In the genomic region with DNA sequence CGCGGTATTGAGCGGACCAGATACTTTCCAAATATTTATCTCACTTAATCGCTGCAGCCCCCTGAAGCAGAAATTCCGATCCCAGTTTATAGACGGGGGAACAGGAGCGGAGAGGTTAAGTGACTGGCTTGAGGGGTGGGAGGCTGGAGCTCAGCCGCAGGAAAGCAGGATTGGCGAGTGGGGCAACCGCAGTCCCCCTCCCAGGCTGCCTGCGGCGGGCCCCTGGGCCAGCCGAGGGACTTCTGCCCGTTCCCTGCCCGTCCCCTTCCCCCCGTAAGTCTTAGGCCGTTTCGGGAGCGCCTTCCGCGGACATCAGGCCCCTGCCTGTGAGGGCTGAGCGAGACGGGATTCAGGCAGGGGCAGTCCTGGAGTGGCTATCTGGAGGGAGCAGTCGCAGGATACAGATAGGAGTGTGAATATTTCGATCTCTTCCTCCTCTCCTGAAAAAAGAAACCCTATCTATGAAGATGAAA, we compare ENCODE assay signal across 8 cellular contexts. TPM values are rescaled to one million over a fixed set of nuclear protein-coding genes. Genes with fewer than 3 reads are reported as not detected.
DNase-seq lines count a peak whose midpoint lies in the region; ATAC-seq and TF ChIP-seq lines count a peak whose summit lies in the region.

No MANE protein-coding gene starts in this region.

- 2% methylated on average over 25 of the region's 25 CpGs for WGBS in sigmoid colon, 2 donors

- TF ChIP-seq EP300 in sigmoid colon (IDR thresholded peaks at IDR 0.05), result no peak

- TF ChIP-seq CTCF in DND-41 (IDR thresholded peaks at IDR 0.05; ENCODE audit: borderline replicate concordance, extremely low read depth, low read length, poor library complexity, severe bottlenecking) (no peak), right atrium auricular region (IDR thresholded peaks at IDR 0.05) (no peak), sigmoid colon (IDR thresholded peaks at IDR 0.05) (no peak)

- no peaks in the 10 kb centered on the region for H3K9me3 Mint-ChIP-seq in activated naive CD4-positive, alpha-beta T cell treated with anti-CD3 and anti-CD28 coated beads, Interleukin-2, amount 50 U/mL, for 24 hours

- peaks cover 21% of the 10 kb centered on the region for H3K4me1 ChIP-seq in DND-41 (ENCODE audit: insufficient read depth, low read length)
- H3K4me1 ChIP-seq in right atrium auricular region, result peaks cover 0 to 17% of the 10 kb centered on the region in 2 donors
- peaks cover 0 to 22% (median 16%) of the 10 kb centered on the region in 4 donors for H3K4me1 ChIP-seq in sigmoid colon

- peaks cover 12% of the 10 kb centered on the region for H3K27me3 ChIP-seq in DND-41 (ENCODE audit: insufficient read depth, low read length, poor library complexity)
- no peaks in the 10 kb centered on the region for H3K27me3 ChIP-seq in right atrium auricular region
- H3K27me3 ChIP-seq in sigmoid colon, result peaks cover 8 to 33% (median 19%) of the 10 kb centered on the region in 3 donors

- H3K36me3 Mint-ChIP-seq in activated naive CD4-positive, alpha-beta T cell treated with anti-CD3 and anti-CD28 coated beads, Interleukin-2, amount 50 U/mL, for 24 hours, result peaks cover 13% of the 10 kb centered on the region

- ATAC-seq in DND-41 (ENCODE audit: insufficient read depth, low read depth) (no peak), GM21447 (IDR thresholded peaks at IDR 0.05; ENCODE audit: unreplicated experiment) (no peak), GM21360 (IDR thresholded peaks at IDR 0.05; ENCODE audit: unreplicated experiment) (no peak), GM19463 (IDR thresholded peaks at IDR 0.05; ENCODE audit: unreplicated experiment) (no peak)

- peak overlapping the region; percentile 72 to 92 for H3K4me3 ChIP-seq in DND-41 (ENCODE audit: low read depth in 1 of 2, low read length in 2 of 2)
- peak overlapping the region; percentile 79 for H3K4me3 ChIP-seq in Jurkat, Clone E6-1 (ENCODE audit: low read length)
- H3K4me3 ChIP-seq in right atrium auricular region, result peak overlapping the region; percentile 66 to 83
- peak overlapping the region; percentile 45 to 84 (median 61) for H3K4me3 ChIP-seq in sigmoid colon

- H2AFZ ChIP-seq in DND-41 (ENCODE audit: low read depth, low read length), result peak overlapping the region; percentile 99

- H3K4me3 Mint-ChIP-seq in activated naive CD4-positive, alpha-beta T cell treated with anti-CD3 and anti-CD28 coated beads, Interleukin-2, amount 50 U/mL, for 24 hours, result peak overlapping the region; percentile 95

- H3K27ac Mint-ChIP-seq in activated naive CD4-positive, alpha-beta T cell treated with anti-CD3 and anti-CD28 coated beads, Interleukin-2, amount 50 U/mL, for 24 hours, result peak overlapping the region; percentile 52

- no peaks in the 10 kb centered on the region for H4K20me1 ChIP-seq in DND-41 (ENCODE audit: insufficient read depth, low read length)

- H3K79me2 ChIP-seq in DND-41 (ENCODE audit: insufficient read depth, low read length), result no peaks in the 10 kb centered on the region

- DNase-seq in DND-41 (no peak), right atrium auricular region (ENCODE audit: low spot score) (no peak), sigmoid colon (no peak)
- DNase-seq in Jurkat, Clone E6-1 (ENCODE audit: low read depth, low spot score), result no peak

- peak overlapping the region; percentile 83 for H3K9ac ChIP-seq in DND-41 (ENCODE audit: low read depth, low read length)

- H3K4me2 ChIP-seq in DND-41 (ENCODE audit: insufficient read depth, low read length), result peak overlapping the region; percentile 100

- no peaks in the 10 kb centered on the region for H3K9me3 ChIP-seq in DND-41 (ENCODE audit: insufficient read depth, low read length, severe bottlenecking)
- no peaks in the 10 kb centered on the region for H3K9me3 ChIP-seq in right atrium auricular region
- H3K9me3 ChIP-seq in sigmoid colon, result no peaks in the 10 kb centered on the region

- intact Hi-C loops in sigmoid colon (cut with DNase I), result no loop called here

- no peaks in the 10 kb centered on the region for H3K36me3 ChIP-seq in DND-41 (ENCODE audit: insufficient read depth, low read length)
- no peaks in the 10 kb centered on the region for H3K36me3 ChIP-seq in right atrium auricular region
- H3K36me3 ChIP-seq in sigmoid colon, result no peaks in the 10 kb centered on the region

- H3K27me3 Mint-ChIP-seq in activated naive CD4-positive, alpha-beta T cell treated with anti-CD3 and anti-CD28 coated beads, Interleukin-2, amount 50 U/mL, for 24 hours, result peaks cover 4% of the 10 kb centered on the region

- no peak for TF ChIP-seq POLR2A in sigmoid colon (IDR thresholded peaks at IDR 0.05)

- peaks cover 33% of the 10 kb centered on the region for H3K4me1 Mint-ChIP-seq in activated naive CD4-positive, alpha-beta T cell treated with anti-CD3 and anti-CD28 coated beads, Interleukin-2, amount 50 U/mL, for 24 hours

- peak overlapping the region; percentile 30; the same call in 1 of the 2 replicates for H3K27ac ChIP-seq in DND-41 (ENCODE audit: low read length)
- H3K27ac ChIP-seq in right atrium auricular region, result peak overlapping the region; percentile 77 to 83
- peak overlapping the region in 2 of 4 donors; percentile 72 to 73 for H3K27ac ChIP-seq in sigmoid colon

RNA-seq across cellular contexts. Expression of a gene that starts 0.7 kb away (rescaled TPM):
- polyA plus RNA-seq in Jurkat, Clone E6-1 (2012; ENCODE audit: insufficient read depth, insufficient read length), result 8.0 TPM
- total RNA-seq in right atrium auricular region (10 to 100 TPM in 1 of 2 donors, 1 to 10 TPM in 1; 8.5 to 11.3 TPM), sigmoid colon (1 to 10 TPM in 2 of 4 donors, under 1 TPM in 2; 0.49 to 4.4 (median 0.90) TPM)
- polyA plus RNA-seq in sigmoid colon, result 1 to 10 TPM in 1 of 3 donors, under 1 TPM in 1, not detected in 1; 0.92 to 1.7 TPM
